In the genomic region with DNA sequence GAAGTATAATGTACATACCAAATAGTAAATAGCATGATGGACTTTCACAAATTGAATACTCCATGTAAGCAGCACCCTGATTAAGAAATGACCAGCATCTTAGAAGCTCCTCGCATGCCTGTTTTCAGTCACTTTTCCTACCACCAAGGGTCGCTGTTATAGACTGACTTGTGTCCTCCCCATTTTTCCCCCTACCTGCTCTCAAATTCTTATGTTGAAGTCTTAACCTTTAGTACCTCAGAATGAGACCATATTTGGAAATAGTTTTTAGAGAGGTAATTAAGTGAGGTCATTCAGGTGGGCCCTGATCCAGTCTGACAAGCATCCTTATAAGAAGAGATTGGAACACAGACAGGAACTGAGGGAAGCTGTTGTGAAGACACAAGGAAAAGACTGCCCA, we compare ENCODE assay signal across 1 cellular context.
TF ChIP-seq lines count a peak whose summit lies in the region.

No MANE protein-coding gene starts in this region.

TF ChIP-seq in H1, 55 proteins besides CTCF, POLR2A, EP300 and RAD21:
- TF ChIP-seq SRF (IDR thresholded peaks at IDR 0.05; ENCODE audit: low read depth, low read length) (peak; percentile 80; the same call in 1 of the 2 replicates), PHF8 (conservative IDR thresholded peaks at IDR 0.05; ENCODE audit: low read depth, low read length) (no peak)
